Comparison of ENCODE assay signal across 9 cellular contexts in genomic region chr12:12720052-12720451, GRCh38. TPM values are rescaled to one million over a fixed set of nuclear protein-coding genes. Genes with fewer than 3 reads are reported as not detected.
A peak's percentile ranks its signal among the peaks of the same experiment; 100 is the strongest.
DNase-seq lines count a peak whose midpoint lies in the region; ATAC-seq, FAIRE-seq and TF ChIP-seq lines count a peak whose summit lies in the region.
"Had no signal": no experiment of that assay in that cellular context is flagged by ENCODE, and none has a peak within 500 bp of the region (broad histone marks: within the 10 kb centered on the region; RNA-seq: fewer than 3 reads in every experiment).

No MANE protein-coding gene starts in this region.

- peaks cover 3 to 19% of the 10 kb centered on the region in 2 donors for H3K36me3 ChIP-seq in kidney (ENCODE audit: control insufficient read depth in 1 of 2, insufficient read depth in 2 of 2, low read length in 2 of 2)

- peaks cover 76% of the 10 kb centered on the region for H3K36me3 Mint-ChIP-seq in central memory CD8-positive, alpha-beta T cell (ENCODE audit: insufficient read depth)
- H3K36me3 Mint-ChIP-seq in neural crest cell (ENCODE audit: low read depth): peaks cover 18% of the 10 kb centered on the region

- H3K4me3 Mint-ChIP-seq in central memory CD8-positive, alpha-beta T cell: peak overlapping the region; percentile 89
- peak overlapping the region; percentile 98 for H3K4me3 Mint-ChIP-seq in neural crest cell

- H3K27ac Mint-ChIP-seq in central memory CD8-positive, alpha-beta T cell (ENCODE audit: low read depth): peak overlapping the region; percentile 95
- no peak overlapping the region for H3K27ac Mint-ChIP-seq in neural crest cell (ENCODE audit: unreplicated experiment)

- FAIRE-seq in kidney (lab: Jason Lieb, UNC): no peak

- peak overlapping the region in 1 of 2 donors; percentile 96 for H3K9ac ChIP-seq in kidney (ENCODE audit: low read length in 2 of 2)

- peak overlapping the region in 1 of 2 donors; percentile 41 for H3K27ac ChIP-seq in kidney (ENCODE audit: low read depth in 2 of 2, low read length in 2 of 2)

- TF ChIP-seq CTCF in neural crest cell (conservative IDR thresholded peaks at IDR 0.05): no peak
- TF ChIP-seq CTCF in kidney (IDR thresholded peaks at IDR 0.05; ENCODE audit: borderline replicate concordance, extremely low read depth, insufficient read depth): no peak

- no peaks in the 10 kb centered on the region for H3K9me3 ChIP-seq in kidney (ENCODE audit: control insufficient read depth in 1 of 2, low read length in 2 of 2)

- no peak for ATAC-seq in central memory CD8-positive, alpha-beta T cell (replicated peaks; ENCODE audit: extremely low read depth, poor library complexity, severe bottlenecking)

- intact Hi-C loops in kidney (cut with DNase I): no loop called here

- peaks cover 7 to 10% of the 10 kb centered on the region in 2 donors for H3K4me1 ChIP-seq in kidney (ENCODE audit: control insufficient read depth in 1 of 2, insufficient read depth in 1 of 2, low read depth in 1 of 2, low read length in 2 of 2)

- H3K9me3 Mint-ChIP-seq in central memory CD8-positive, alpha-beta T cell: no peaks in the 10 kb centered on the region
- no peaks in the 10 kb centered on the region for H3K9me3 Mint-ChIP-seq in neural crest cell

- H3K27me3 Mint-ChIP-seq in central memory CD8-positive, alpha-beta T cell: no peaks in the 10 kb centered on the region
- H3K27me3 Mint-ChIP-seq in neural crest cell (ENCODE audit: low read depth): no peaks in the 10 kb centered on the region

- H3K4me1 Mint-ChIP-seq in central memory CD8-positive, alpha-beta T cell: peaks cover 33% of the 10 kb centered on the region
- peaks cover 68% of the 10 kb centered on the region for H3K4me1 Mint-ChIP-seq in neural crest cell

- DNase-seq in Caki2 (ENCODE audit: low read depth) (peak; percentile 41), MV-4-11 (lab: John Stamatoyannopoulos, UW) (peak; percentile 8), neural crest cell (ENCODE audit: low read depth, low spot score) (no peak), SHP77 treated with DMSO at 0.1 percent for 48 hours (lab: John Stamatoyannopoulos, UW) (no peak), kidney (no peak), DMS53 treated with DMSO at 0.1 percent for 48 hours (lab: John Stamatoyannopoulos, UW; ENCODE audit: unreplicated experiment) (no peak), NCI-H748 treated with DMSO at 0.1 percent for 48 hours (lab: John Stamatoyannopoulos, UW) (no peak)
- DNase-seq in central memory CD8-positive, alpha-beta T cell (ENCODE audit: low spot score in 2 of 2): no peak
- DNase-seq: activated CD4-positive, alpha-beta T cell treated with anti-CD3 and anti-CD28 coated beads for 1 hour had no signal

- H3K4me3 ChIP-seq in kidney (ENCODE audit: low read length in 2 of 2): peak overlapping the region in 1 of 2 donors; percentile 92

- in situ Hi-C loops in Caki2 (cut with HindIII; ENCODE audit: low pct_unique_long_range_greater_than_20kb, low sequenced_read_pairs): no loop called here

RNA-seq across cellular contexts. Expression of gene CDKN1B, which starts 2.9 kb away (rescaled TPM):
- 43.9 and 45.0 TPM in 2 replicates for total RNA-seq in Caki2 (2014; rRNA removed; shearing (Covaris generic); ENCODE audit: low replicate concordance)
- total RNA-seq in neural crest cell: 47.9 and 52.5 TPM in 2 replicates
- 52.3 TPM for total RNA-seq in kidney
- 27.9 TPM for polyA plus RNA-seq in kidney (ENCODE audit: insufficient read depth, low read depth, low replicate concordance)

RNA-seq across cellular contexts. Expression of gene GPR19, which starts 24.1 kb away (rescaled TPM):
- 4.8 and 6.1 TPM in 2 replicates for total RNA-seq in Caki2 (2014; rRNA removed; shearing (Covaris generic); ENCODE audit: low replicate concordance)
- total RNA-seq in neural crest cell (19.1 and 21.8 TPM in 2 replicates), kidney (0.19 TPM)
- polyA plus RNA-seq in kidney (ENCODE audit: insufficient read depth, low read depth, low replicate concordance): not detected

Comparison
In these comparisons a context has a peak if more than half of its experiments do, and no peak if none do; other contexts are left out.
1. DNase-seq: peak in Caki2 (single experiment) and MV-4-11 (single experiment); none in central memory CD8-positive, alpha-beta T cell (0 of 2), neural crest cell (single experiment), SHP77 treated with DMSO at 0.1 percent for 48 hours (single experiment), kidney (single experiment), DMS53 treated with DMSO at 0.1 percent for 48 hours (single experiment) and NCI-H748 treated with DMSO at 0.1 percent for 48 hours (single experiment).